ENCODE assay signal across 25 cellular contexts in the genomic region with DNA sequence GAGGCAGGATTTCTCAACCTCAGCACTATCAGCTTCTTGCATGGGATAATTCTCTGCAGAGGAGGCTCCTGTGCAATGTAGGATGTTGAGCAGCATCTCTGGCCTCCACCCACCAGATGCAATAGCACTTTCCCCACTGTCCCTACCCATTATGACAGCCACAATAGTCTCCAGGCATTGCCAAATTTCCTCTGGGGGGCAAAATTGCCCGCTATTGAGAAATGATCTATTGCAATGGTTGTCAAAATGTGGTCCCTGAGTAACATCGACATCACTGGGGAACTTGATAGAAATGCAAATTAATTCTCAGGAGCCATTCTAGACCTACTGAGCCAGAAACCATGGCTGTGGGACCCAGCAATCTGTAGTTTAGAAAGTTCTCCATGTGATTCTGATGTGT. TPM values are rescaled to one million over a fixed set of nuclear protein-coding genes. Genes with fewer than 3 reads are reported as not detected.
"Had no signal": no experiment of that assay in that cellular context is flagged by ENCODE, and none has a peak within 500 bp of the region (broad histone marks: within the 10 kb centered on the region; RNA-seq: fewer than 3 reads in every experiment).

No MANE protein-coding gene starts in this region.

- ATAC-seq: naive thymus-derived CD8-positive, alpha-beta T cell; pancreas; right cardiac atrium had no signal

- H3K27ac Mint-ChIP-seq: naive thymus-derived CD8-positive, alpha-beta T cell; neural progenitor cell; progenitor cell of endocrine pancreas had no signal

- H3K36me3 Mint-ChIP-seq: neural progenitor cell had no signal

- DNase-seq: cortex of kidney; dorsolateral prefrontal cortex; effector CD8-positive, alpha-beta T cell; foreskin melanocyte; head of caudate nucleus; mesendoderm; naive thymus-derived CD8-positive, alpha-beta T cell; occipital lobe; pancreas; right cardiac atrium; small intestine; stimulated activated CD4-positive, alpha-beta T cell treated with anti-CD3 and anti-CD28 coated beads, Interleukin-12 subunit alpha, Interleukin-12 subunit beta, amount 100 ng/mL, for 4 hours; stimulated activated naive CD4-positive, alpha-beta T cell; stomach; substantia nigra; transverse colon had no signal

- H3K4me1 ChIP-seq: neural progenitor cell, pancreas, stomach, transverse colon had no signal

- H3K4me3 Mint-ChIP-seq: naive thymus-derived CD8-positive, alpha-beta T cell; neural progenitor cell had no signal

- H3K9me3 ChIP-seq: pancreas, stomach, thoracic aorta, transverse colon had no signal

- H3K4me1 Mint-ChIP-seq: naive thymus-derived CD8-positive, alpha-beta T cell; neural progenitor cell had no signal

- H3K36me3 ChIP-seq: neural progenitor cell, pancreas, stomach, thoracic aorta, transverse colon had no signal

- H3K4me3 ChIP-seq: dorsolateral prefrontal cortex, hepatocyte, neural progenitor cell, pancreas, stomach, thoracic aorta, transverse colon had no signal

RNA-seq across cellular contexts. Expression of gene KCNK18, which starts 7.0 kb away (rescaled TPM):
- total RNA-seq: hepatocyte; kidney epithelial cell; liver; lung microvascular endothelial cell; mononuclear cell; naive thymus-derived CD8-positive, alpha-beta T cell; occipital lobe; pancreas; progenitor cell of endocrine pancreas; right cardiac atrium; stomach; thoracic aorta; transverse colon; ureter had no signal

RNA-seq across cellular contexts. Expression of gene SLC18A2, which starts 36.6 kb away (rescaled TPM):
- total RNA-seq: lung microvascular endothelial cell; naive thymus-derived CD8-positive, alpha-beta T cell; occipital lobe had no signal
